ENCODE assay signal across 9 cellular contexts in genomic region chr1:44947060-44947773, GRCh38. TPM values are rescaled to one million over a fixed set of nuclear protein-coding genes. Genes with fewer than 3 reads are reported as not detected.
DNase-seq lines count a peak whose midpoint lies in the region; ATAC-seq, FAIRE-seq and TF ChIP-seq lines count a peak whose summit lies in the region.
"Had no signal": no experiment of that assay in that cellular context is flagged by ENCODE, and none has a peak within 500 bp of the region (broad histone marks: within the 10 kb centered on the region; RNA-seq: fewer than 3 reads in every experiment).

No MANE protein-coding gene starts in this region.

- no peaks in the 10 kb centered on the region for H3K9me3 ChIP-seq in stomach smooth muscle (ENCODE audit: control insufficient read depth in 2 of 2, low read length in 2 of 2)

- H3K36me3 Mint-ChIP-seq in WTC11: no peaks in the 10 kb centered on the region

- FAIRE-seq in GM19239 (lab: Jason Lieb, UNC): no peak

- ATAC-seq in WTC11 (no peak), left cardiac atrium (peak; percentile 88 to 90)

- peak overlapping the region; percentile 53 for H3K27ac ChIP-seq in stomach smooth muscle (ENCODE audit: low read length)

- no peaks in the 10 kb centered on the region for H3K36me3 ChIP-seq in stomach smooth muscle (ENCODE audit: control insufficient read depth in 2 of 2, insufficient read depth in 2 of 2, low read length in 2 of 2)

- peak overlapping the region in 1 of 2 donors; percentile 29 for H3K4me3 ChIP-seq in stomach smooth muscle (ENCODE audit: low read length in 2 of 2)

- CTCF ChIA-PET in WTC11 (lab: Charles Lee): interaction anchor here (1.0 kb wide), 1 partner anchor 353 kb away, joined by 3 read pairs; no protein-coding TSS in a partner anchor

- no peak overlapping the region for H3K4me3 Mint-ChIP-seq in WTC11

- H3K9me3 Mint-ChIP-seq in WTC11: no peaks in the 10 kb centered on the region

- H3K27ac Mint-ChIP-seq in WTC11: peak overlapping the region; percentile 40; the same call in 1 of the 2 replicates

- no peak for TF ChIP-seq CTCF in WTC11 (IDR thresholded peaks at IDR 0.05)

- DNase-seq in HT1080 (ENCODE audit: low read depth) (peak; percentile 36), WTC11 (ENCODE audit: low spot score) (no peak), left cardiac atrium (peak; percentile 31), GM19239 (ENCODE audit: insufficient read length, low spot score) (no peak), RPMI8226 (no peak)
- DNase-seq in activated CD4-positive, alpha-beta T cell treated with anti-CD3 and anti-CD28 coated beads for 48 hours: no peak
- DNase-seq in activated CD4-positive, alpha-beta T cell treated with anti-CD3 and anti-CD28 coated beads for 4 hours: no peak
- DNase-seq: activated naive CD4-positive, alpha-beta T cell treated with Interleukin-2 at 50 U/mL for 16 hours had no signal

- no peaks in the 10 kb centered on the region for H3K4me1 Mint-ChIP-seq in WTC11

- no peaks in the 10 kb centered on the region for H3K27me3 Mint-ChIP-seq in WTC11 (ENCODE audit: low read depth)

- H3K27me3 ChIP-seq in stomach smooth muscle (ENCODE audit: control insufficient read depth in 1 of 2, insufficient read depth in 2 of 2, low read length in 2 of 2): no peaks in the 10 kb centered on the region

- H3K4me1 ChIP-seq in stomach smooth muscle (ENCODE audit: control insufficient read depth, insufficient read depth, low read length): peaks cover 21% of the 10 kb centered on the region

- POLR2A ChIA-PET in WTC11 (lab: Charles Lee): no interaction called here

- no peak overlapping the region for H3K9ac ChIP-seq in stomach smooth muscle (ENCODE audit: low read length in 2 of 2)

- intact Hi-C loops in left cardiac atrium (cut with DNase I): no loop called here

TF ChIP-seq in WTC11, 78 proteins besides CTCF, POLR2A, EP300 and RAD21:
- TF ChIP-seq EMX1 (CRISPR knock-in tag; IDR thresholded peaks at IDR 0.05) (no peak), ZNF416 (CRISPR knock-in tag; IDR thresholded peaks at IDR 0.05) (no peak), ESRRA (CRISPR knock-in tag; IDR thresholded peaks at IDR 0.05; ENCODE audit: borderline replicate concordance) (no peak), MXD4 (CRISPR knock-in tag; IDR thresholded peaks at IDR 0.05; ENCODE audit: borderline replicate concordance) (no peak)

RNA-seq across cellular contexts. Expression of gene EIF2B3, which starts 39.2 kb away (rescaled TPM):
- 30.5 and 31.0 TPM in 2 replicates for total RNA-seq in HT1080 (2014; rRNA removed; shearing (Covaris generic))
- 23.4 and 27.6 TPM in 2 replicates for polyA plus RNA-seq in HT1080 (2015; cell fraction: cytosol; rRNA removed)
- polyA plus RNA-seq in HT1080 (2015; cell fraction: nucleus; rRNA removed): 22.9 and 23.3 TPM in 2 replicates
- 27.4 to 33.2 TPM (median 29.0 TPM) in 3 replicates for total RNA-seq in WTC11 (2021)
- total RNA-seq in left cardiac atrium: 10 to 100 TPM; 26.2 to 34.0 TPM

Comparison
In these comparisons a context has a peak if more than half of its experiments do, and no peak if none do; other contexts are left out.
1. DNase-seq: peak in HT1080 (single experiment) and left cardiac atrium (single experiment); none in WTC11 (single experiment), GM19239 (single experiment), activated CD4-positive, alpha-beta T cell treated with anti-CD3 and anti-CD28 coated beads for 48 hours (single experiment), RPMI8226 (single experiment) and activated CD4-positive, alpha-beta T cell treated with anti-CD3 and anti-CD28 coated beads for 4 hours (0 of 2).